Comparison of ENCODE assay signal across 29 cellular contexts in genomic region chr2:238053195-238053776, GRCh38. TPM values are rescaled to one million over a fixed set of nuclear protein-coding genes. Genes with fewer than 3 reads are reported as not detected.
DNase-seq lines count a peak whose midpoint lies in the region; ATAC-seq, FAIRE-seq and TF ChIP-seq lines count a peak whose summit lies in the region.
"Had no signal": no experiment of that assay in that cellular context is flagged by ENCODE, and none has a peak within 500 bp of the region (broad histone marks: within the 10 kb centered on the region; RNA-seq: fewer than 3 reads in every experiment).

No MANE protein-coding gene starts in this region.

- no peak overlapping the region for H3K4me3 Mint-ChIP-seq in activated T-cell treated with anti-CD3 and anti-CD28 coated beads, Interleukin-2, amount 50 U/mL, for 72 hours
- H3K4me3 Mint-ChIP-seq in activated T-cell treated with anti-CD3 and anti-CD28 coated beads, Interleukin-2, amount 50 U/mL, for 4 hours: no peak overlapping the region
- H3K4me3 Mint-ChIP-seq in astrocyte (ENCODE audit: unreplicated experiment): no peak overlapping the region
- H3K4me3 Mint-ChIP-seq: nephron progenitor cell; stimulated activated naive B cell treated with anti-CD40 and anti-IgM and Interleukin-4, amounts not matched to agents 10 μg/mL and 1 μg/mL and 100 μg/mL, for 72 hours; T-cell had no signal

- peaks cover 2% of the 10 kb centered on the region for H3K9me3 ChIP-seq in astrocyte (ENCODE audit: insufficient read depth, low read depth, low read length)
- H3K9me3 ChIP-seq: adrenal gland, colonic mucosa, pancreas had no signal

- no peaks in the 10 kb centered on the region for H3K9me3 Mint-ChIP-seq in activated T-cell treated with anti-CD3 and anti-CD28 coated beads, Interleukin-2, amount 50 U/mL, for 72 hours
- peaks cover 6% of the 10 kb centered on the region for H3K9me3 Mint-ChIP-seq in activated T-cell treated with anti-CD3 and anti-CD28 coated beads, Interleukin-2, amount 50 U/mL, for 4 hours
- H3K9me3 Mint-ChIP-seq in astrocyte (ENCODE audit: unreplicated experiment): peaks cover 2% of the 10 kb centered on the region

- H3K4me1 Mint-ChIP-seq in activated T-cell treated with anti-CD3 and anti-CD28 coated beads, Interleukin-2, amount 50 U/mL, for 72 hours (ENCODE audit: low read depth): peaks cover 5% of the 10 kb centered on the region
- H3K4me1 Mint-ChIP-seq in activated T-cell treated with anti-CD3 and anti-CD28 coated beads, Interleukin-2, amount 50 U/mL, for 4 hours (ENCODE audit: low read depth): no peaks in the 10 kb centered on the region
- H3K4me1 Mint-ChIP-seq in astrocyte (ENCODE audit: low read depth, unreplicated experiment): no peaks in the 10 kb centered on the region

- H2AFZ ChIP-seq in astrocyte (ENCODE audit: low read depth, low read length): no peak overlapping the region

- H3K27me3 Mint-ChIP-seq in activated T-cell treated with anti-CD3 and anti-CD28 coated beads, Interleukin-2, amount 50 U/mL, for 72 hours (ENCODE audit: low read depth): peaks cover 20% of the 10 kb centered on the region
- H3K27me3 Mint-ChIP-seq in activated T-cell treated with anti-CD3 and anti-CD28 coated beads, Interleukin-2, amount 50 U/mL, for 4 hours (ENCODE audit: low read depth): peaks cover 14% of the 10 kb centered on the region
- H3K27me3 Mint-ChIP-seq in astrocyte (ENCODE audit: low read depth, unreplicated experiment): no peaks in the 10 kb centered on the region

- H3K9ac ChIP-seq in astrocyte (ENCODE audit: low read length): no peak overlapping the region
- H3K9ac ChIP-seq: BLaER1 treated with 17β-estradiol and CSF1 and Interleukin-3, amounts not matched to agents 10 nM and 100 nM; KMS-11 had no signal

- no peaks in the 10 kb centered on the region for H3K4me1 ChIP-seq in astrocyte (ENCODE audit: insufficient read depth, low read length)
- H3K4me1 ChIP-seq: adrenal gland; BLaER1 treated with 17β-estradiol and CSF1 and Interleukin-3, amounts not matched to agents 10 nM and 100 nM; colonic mucosa; pancreas; suprapubic skin had no signal

- no peak for ATAC-seq in activated T-cell treated with anti-CD3 and anti-CD28 coated beads, Interleukin-2, amount 50 U/mL, for 72 hours (replicated peaks in 1 of 2)
- no peak for ATAC-seq in activated T-cell treated with anti-CD3 and anti-CD28 coated beads, Interleukin-2, amount 50 U/mL, for 4 hours
- no peak for ATAC-seq in GM21390 (IDR thresholded peaks at IDR 0.05; ENCODE audit: unreplicated experiment)
- ATAC-seq: pancreas; stimulated activated naive B cell treated with anti-CD40 and anti-IgM and Interleukin-4, amounts not matched to agents 10 μg/mL and 1 μg/mL and 100 μg/mL, for 72 hours; T-cell had no signal

- FAIRE-seq in astrocyte (lab: Jason Lieb, UNC): peak; percentile 64
- FAIRE-seq: bronchial epithelial cell, pancreas, urothelium cell line had no signal

- no peak for TF ChIP-seq CTCF in astrocyte (IDR thresholded peaks at IDR 0.05; ENCODE audit: insufficient read depth, low read depth, low read length)

- H3K27ac ChIP-seq in astrocyte (ENCODE audit: low read depth, low read length): no peak overlapping the region
- H3K27ac ChIP-seq: adrenal gland; BLaER1 treated with 17β-estradiol and CSF1 and Interleukin-3, amounts not matched to agents 10 nM and 100 nM; colonic mucosa; KMS-11; pancreas; suprapubic skin had no signal

- H4K20me1 ChIP-seq in astrocyte (ENCODE audit: insufficient read depth, low read length): no peaks in the 10 kb centered on the region
- H4K20me1 ChIP-seq: BLaER1 treated with 17β-estradiol and CSF1 and Interleukin-3, amounts not matched to agents 10 nM and 100 nM had no signal

- H3K4me3 ChIP-seq in astrocyte (ENCODE audit: insufficient read depth, low read depth, low read length): no peak overlapping the region
- H3K4me3 ChIP-seq: adrenal gland; BLaER1 treated with 17β-estradiol and CSF1 and Interleukin-3, amounts not matched to agents 10 nM and 100 nM; colonic mucosa; lung; pancreas; suprapubic skin had no signal

- H3K79me2 ChIP-seq in astrocyte (ENCODE audit: insufficient read depth, low read length): no peaks in the 10 kb centered on the region

- DNase-seq in activated T-cell treated with anti-CD3 and anti-CD28 coated beads, Interleukin-2, amount 50 U/mL, for 72 hours: no peak
- DNase-seq in activated T-cell treated with anti-CD3 and anti-CD28 coated beads, Interleukin-2, amount 50 U/mL, for 4 hours: no peak
- DNase-seq in M059J (ENCODE audit: low read depth): peak; percentile 12
- peak; percentile 12 for DNase-seq in astrocyte (ENCODE audit: low read depth)
- DNase-seq in kidney tubule cell (ENCODE audit: low spot score): peak; percentile 13
- no peak for DNase-seq in NCI-H345 treated with DMSO at 0.1 percent for 48 hours (lab: John Stamatoyannopoulos, UW; ENCODE audit: unreplicated experiment)
- no peak for DNase-seq in foreskin melanocyte
- DNase-seq: activated gamma-delta T cell treated with Interleukin-2 at 50 U/mL for 16 hours; colonic mucosa; effector memory CD4-positive, alpha-beta T cell; kidney glomerular epithelial cell; NCI-H1092 treated with DMSO at 0.1 percent for 48 hours; NCI-H2029; NCI-H2227 treated with DMSO at 0.1 percent for 48 hours; NCI-H774; nephron progenitor cell; SHP77; stimulated activated CD4-positive, alpha-beta T cell treated with anti-CD3 and anti-CD28 coated beads, Interleukin-4, amount 100 ng/mL, for 1 hour; stimulated activated naive B cell treated with anti-CD40 and anti-IgM and Interleukin-4, amounts not matched to agents 10 μg/mL and 1 μg/mL and 100 μg/mL, for 72 hours; T-cell had no signal

- H3K4me2 ChIP-seq in astrocyte (ENCODE audit: low read length): no peak overlapping the region
- H3K4me2 ChIP-seq: BLaER1 treated with 17β-estradiol and CSF1 and Interleukin-3, amounts not matched to agents 10 nM and 100 nM; KMS-11 had no signal

- H3K36me3 Mint-ChIP-seq in activated T-cell treated with anti-CD3 and anti-CD28 coated beads, Interleukin-2, amount 50 U/mL, for 72 hours (ENCODE audit: insufficient read depth in 2 of 2): peaks cover 2 to 7% of the 10 kb centered on the region in 2 donors
- H3K36me3 Mint-ChIP-seq in activated T-cell treated with anti-CD3 and anti-CD28 coated beads, Interleukin-2, amount 50 U/mL, for 4 hours (ENCODE audit: insufficient read depth): no peaks in the 10 kb centered on the region
- H3K36me3 Mint-ChIP-seq in astrocyte (ENCODE audit: low read depth, unreplicated experiment): peaks cover 2% of the 10 kb centered on the region
- H3K36me3 Mint-ChIP-seq: T-cell had no signal

- H3K27ac Mint-ChIP-seq in activated T-cell treated with anti-CD3 and anti-CD28 coated beads, Interleukin-2, amount 50 U/mL, for 72 hours: peak overlapping the region; percentile 47
- H3K27ac Mint-ChIP-seq in astrocyte (ENCODE audit: unreplicated experiment): no peak overlapping the region
- H3K27ac Mint-ChIP-seq: nephron progenitor cell; stimulated activated naive B cell treated with anti-CD40 and anti-IgM and Interleukin-4, amounts not matched to agents 10 μg/mL and 1 μg/mL and 100 μg/mL, for 72 hours; T-cell had no signal

- no peaks in the 10 kb centered on the region for H3K36me3 ChIP-seq in astrocyte (ENCODE audit: insufficient read depth, low read length)
- H3K36me3 ChIP-seq: adrenal gland; BLaER1 treated with 17β-estradiol and CSF1 and Interleukin-3, amounts not matched to agents 10 nM and 100 nM; colonic mucosa; pancreas; suprapubic skin had no signal

- no peaks in the 10 kb centered on the region for H3K27me3 ChIP-seq in astrocyte (ENCODE audit: insufficient read depth, low read length)
- H3K27me3 ChIP-seq: adrenal gland; BLaER1 treated with 17β-estradiol and CSF1 and Interleukin-3, amounts not matched to agents 10 nM and 100 nM; colonic mucosa; pancreas had no signal

RNA-seq across cellular contexts. Expression of gene SCLY, which starts 7.5 kb away (rescaled TPM):
- total RNA-seq in activated T-cell treated with anti-CD3 and anti-CD28 coated beads, Interleukin-2, amount 50 U/mL, for 72 hours: 10 to 100 TPM; 36.3 to 38.2 TPM
- 10 to 100 TPM; 46.4 to 63.5 (median 60.1) TPM for total RNA-seq in activated T-cell treated with anti-CD3 and anti-CD28 coated beads, Interleukin-2, amount 50 U/mL, for 4 hours
- 8.7 and 10.5 TPM in 2 replicates for total RNA-seq in M059J (2014; rRNA removed; shearing (Covaris generic))
- total RNA-seq in astrocyte: 12.1 and 15.4 TPM in 2 replicates

RNA-seq across cellular contexts. Expression of gene ESPNL, which starts 46.9 kb away (rescaled TPM):
- total RNA-seq in activated T-cell treated with anti-CD3 and anti-CD28 coated beads, Interleukin-2, amount 50 U/mL, for 72 hours: under 1 TPM; 0.07 to 0.19 TPM
- under 1 TPM; 0.08 to 0.35 (median 0.14) TPM for total RNA-seq in activated T-cell treated with anti-CD3 and anti-CD28 coated beads, Interleukin-2, amount 50 U/mL, for 4 hours
- total RNA-seq in M059J (2014; rRNA removed; shearing (Covaris generic)): not detected in 2 replicates
- 0.07 TPM in 1 of 2 replicates, not detected in the other for total RNA-seq in astrocyte

Comparison
In these comparisons a context has a peak if more than half of its experiments do, and no peak if none do; other contexts are left out.
1. DNase-seq: peak in M059J (single experiment), astrocyte (single experiment) and kidney tubule cell (single experiment); none in activated T-cell treated with anti-CD3 and anti-CD28 coated beads, Interleukin-2, amount 50 U/mL, for 72 hours (0 of 2), activated T-cell treated with anti-CD3 and anti-CD28 coated beads, Interleukin-2, amount 50 U/mL, for 4 hours (single experiment), NCI-H345 treated with DMSO at 0.1 percent for 48 hours (single experiment) and foreskin melanocyte (single experiment).